ENCODE assay signal across 7 cellular contexts in the genomic region with DNA sequence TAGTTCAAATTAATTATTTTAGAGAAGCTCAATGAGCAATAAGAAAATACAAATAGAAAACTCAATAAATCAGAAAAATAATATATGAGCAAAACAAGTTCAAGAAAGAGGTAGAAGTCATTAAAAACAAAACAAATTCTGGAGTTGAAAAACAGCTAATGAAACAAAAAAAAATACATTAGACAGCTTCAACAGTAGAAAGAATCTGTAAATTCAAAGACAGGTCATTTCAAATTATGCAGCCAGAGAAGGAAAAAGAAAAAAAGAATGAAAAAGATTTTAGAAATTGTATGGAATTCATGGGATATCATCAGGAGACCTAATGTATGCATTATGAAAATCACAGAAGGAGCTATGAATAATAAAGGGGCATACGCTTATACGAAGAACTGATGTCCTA.
"Had no signal": no experiment of that assay in that cellular context is flagged by ENCODE, and none has a peak within 500 bp of the region (broad histone marks: within the 10 kb centered on the region; RNA-seq: fewer than 3 reads in every experiment).

No MANE protein-coding gene starts in this region.

- ATAC-seq: HepG2 had no signal

- H3K4me2 ChIP-seq: KMS-11 had no signal

- FAIRE-seq: HepG2, HTR-8/SVneo had no signal

- H3K27ac ChIP-seq: HL-60, KMS-11 had no signal

- H3K9ac ChIP-seq: KMS-11 had no signal

- DNase-seq: IMR-90, KBM-7, KG1 had no signal
